In the genomic region with DNA sequence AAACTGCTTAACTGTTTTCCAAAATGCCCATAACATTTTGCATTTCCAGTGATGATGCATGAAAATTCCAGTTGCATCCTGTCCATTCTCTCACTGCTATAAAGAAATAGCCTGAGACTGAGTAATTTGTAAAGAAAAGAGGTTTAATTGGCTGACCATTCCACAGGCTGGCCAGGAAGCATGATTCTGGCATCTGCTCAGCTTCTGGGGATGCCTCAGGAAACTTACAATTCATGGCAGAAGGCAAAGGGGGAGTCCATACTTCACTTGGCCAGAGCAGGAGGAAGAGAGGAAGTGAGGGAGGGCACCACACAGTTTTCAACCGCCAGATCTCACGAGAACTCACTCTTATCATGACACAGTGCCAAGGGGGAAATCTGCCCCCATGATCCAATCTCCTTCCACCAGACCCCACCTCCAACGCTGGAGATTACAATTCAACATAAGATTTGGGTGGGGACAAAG, we compare ENCODE assay signal across 8 cellular contexts. TPM values are rescaled to one million over a fixed set of nuclear protein-coding genes. Genes with fewer than 3 reads are reported as not detected.
DNase-seq lines count a peak whose midpoint lies in the region; ATAC-seq and TF ChIP-seq lines count a peak whose summit lies in the region.

No MANE protein-coding gene starts in this region.

- in situ Hi-C loops in ACHN (cut with HindIII; ENCODE audit: low pct_ligation_motif_present, low pct_unique_long_range_greater_than_20kb, low sequenced_read_pairs), result no loop called here

- peaks cover 51 to 63% (median 56%) of the 10 kb centered on the region in 3 donors for H3K4me1 Mint-ChIP-seq in IgD-negative memory B cell
- H3K4me1 Mint-ChIP-seq in activated T-helper 2 cell treated with anti-CD3 and anti-CD28 coated beads, Interferon-gamma antibody, Interleukin-2, Interleukin-4, amounts not matched to agents 10 μg/mL and 5 μg/mL and 100 μg/mL, durations not matched to agents 14 hours and 24 hours and 36 hours (ENCODE audit: low read depth), result peaks cover 55% of the 10 kb centered on the region
- H3K4me1 Mint-ChIP-seq in type B pancreatic cell (ENCODE audit: unreplicated experiment), result peaks cover 12% of the 10 kb centered on the region

- DNase-seq in ACHN, result peak; percentile 10
- DNase-seq in activated T-helper 2 cell treated with anti-CD3 and anti-CD28 coated beads, Interferon-gamma antibody, Interleukin-2, Interleukin-4, amounts not matched to agents 10 μg/mL and 5 μg/mL and 100 μg/mL, durations not matched to agents 14 hours and 24 hours and 36 hours (ENCODE audit: low spot score), result peak; percentile 62
- DNase-seq in kidney glomerular epithelial cell (lab: John Stamatoyannopoulos, UW), result peak; percentile 18
- no peak for DNase-seq in type B pancreatic cell (ENCODE audit: extremely low spot score, unreplicated experiment)
- DNase-seq in NCI-H1930 (lab: John Stamatoyannopoulos, UW), result no peak
- DNase-seq in globus pallidus (ENCODE audit: low spot score), result no peak

- TF ChIP-seq CTCF in type B pancreatic cell (conservative IDR thresholded peaks at IDR 0.05), result no peak

- intact Hi-C loops in activated T-helper 2 cell treated with anti-CD3 and anti-CD28 coated beads, Interferon-gamma antibody, Interleukin-2, Interleukin-4, amounts not matched to agents 10 μg/mL and 5 μg/mL and 100 μg/mL, durations not matched to agents 14 hours and 24 hours and 36 hours (cut with micrococcal nuclease), result loop anchor here (2.0 to 5.0 kb wide), 4 partner anchors 36 to 286 kb away; partner anchors contain the start of gene CLECL1

- peak overlapping the region; percentile 86 to 99 (median 99) for H3K27ac Mint-ChIP-seq in IgD-negative memory B cell
- H3K27ac Mint-ChIP-seq in activated T-helper 2 cell treated with anti-CD3 and anti-CD28 coated beads, Interferon-gamma antibody, Interleukin-2, Interleukin-4, amounts not matched to agents 10 μg/mL and 5 μg/mL and 100 μg/mL, durations not matched to agents 14 hours and 24 hours and 36 hours, result peak overlapping the region; percentile 96
- H3K27ac Mint-ChIP-seq in type B pancreatic cell, result no peak overlapping the region

- H3K36me3 Mint-ChIP-seq in IgD-negative memory B cell (peaks cover 12% of the 10 kb centered on the region), type B pancreatic cell (peaks cover 47% of the 10 kb centered on the region)
- H3K36me3 Mint-ChIP-seq in activated T-helper 2 cell treated with anti-CD3 and anti-CD28 coated beads, Interferon-gamma antibody, Interleukin-2, Interleukin-4, amounts not matched to agents 10 μg/mL and 5 μg/mL and 100 μg/mL, durations not matched to agents 14 hours and 24 hours and 36 hours (ENCODE audit: low read depth), result peaks cover 72% of the 10 kb centered on the region

- H3K4me3 Mint-ChIP-seq in IgD-negative memory B cell (peak overlapping the region; percentile 69 to 99 (median 82)), type B pancreatic cell (peak overlapping the region; percentile 50)
- H3K4me3 Mint-ChIP-seq in activated T-helper 2 cell treated with anti-CD3 and anti-CD28 coated beads, Interferon-gamma antibody, Interleukin-2, Interleukin-4, amounts not matched to agents 10 μg/mL and 5 μg/mL and 100 μg/mL, durations not matched to agents 14 hours and 24 hours and 36 hours (ENCODE audit: low read depth), result peak overlapping the region; percentile 94

- H3K27me3 Mint-ChIP-seq in IgD-negative memory B cell (no peaks in the 10 kb centered on the region), type B pancreatic cell (no peaks in the 10 kb centered on the region)
- no peaks in the 10 kb centered on the region for H3K27me3 Mint-ChIP-seq in activated T-helper 2 cell treated with anti-CD3 and anti-CD28 coated beads, Interferon-gamma antibody, Interleukin-2, Interleukin-4, amounts not matched to agents 10 μg/mL and 5 μg/mL and 100 μg/mL, durations not matched to agents 14 hours and 24 hours and 36 hours (ENCODE audit: low read depth)

- no peak for ATAC-seq in HG03354 (IDR thresholded peaks at IDR 0.05; ENCODE audit: poor library complexity, severe bottlenecking, unreplicated experiment)

- H3K9me3 Mint-ChIP-seq in IgD-negative memory B cell (no peaks in the 10 kb centered on the region), type B pancreatic cell (no peaks in the 10 kb centered on the region)
- H3K9me3 Mint-ChIP-seq in activated T-helper 2 cell treated with anti-CD3 and anti-CD28 coated beads, Interferon-gamma antibody, Interleukin-2, Interleukin-4, amounts not matched to agents 10 μg/mL and 5 μg/mL and 100 μg/mL, durations not matched to agents 14 hours and 24 hours and 36 hours, result no peaks in the 10 kb centered on the region

RNA-seq across cellular contexts. Expression of gene CLEC2D, which starts 18.2 kb away (rescaled TPM):
- 102 TPM for polyA plus RNA-seq in IgD-negative memory B cell
- 350 and 351 TPM in 2 replicates for total RNA-seq in activated T-helper 2 cell treated with anti-CD3 and anti-CD28 coated beads, Interferon-gamma antibody, Interleukin-2, Interleukin-4, amounts not matched to agents 10 μg/mL and 5 μg/mL and 100 μg/mL, durations not matched to agents 14 hours and 24 hours and 36 hours
- total RNA-seq in type B pancreatic cell (ENCODE audit: low replicate concordance), result 9.2 and 10.3 TPM in 2 replicates

RNA-seq across cellular contexts. Expression of gene KLRB1, which starts 43.6 kb away (rescaled TPM):
- polyA plus RNA-seq in IgD-negative memory B cell, result 5.7 TPM
- 0.32 TPM in 1 of 2 replicates, not detected in the other for total RNA-seq in activated T-helper 2 cell treated with anti-CD3 and anti-CD28 coated beads, Interferon-gamma antibody, Interleukin-2, Interleukin-4, amounts not matched to agents 10 μg/mL and 5 μg/mL and 100 μg/mL, durations not matched to agents 14 hours and 24 hours and 36 hours
- total RNA-seq in type B pancreatic cell (ENCODE audit: low replicate concordance), result not detected in 2 replicates

Comparison
In these comparisons a context has a peak if more than half of its experiments do, and no peak if none do; other contexts are left out.
1. DNase-seq: peak in ACHN (single experiment), activated T-helper 2 cell treated with anti-CD3 and anti-CD28 coated beads, Interferon-gamma antibody, Interleukin-2, Interleukin-4, amounts not matched to agents 10 μg/mL and 5 μg/mL and 100 μg/mL, durations not matched to agents 14 hours and 24 hours and 36 hours (single experiment) and kidney glomerular epithelial cell (single experiment); none in type B pancreatic cell (single experiment), NCI-H1930 (0 of 2) and globus pallidus (single experiment).
2. RNA of gene CLEC2D, which starts 18.2 kb away (total RNA-seq): 350 to 351 TPM in activated T-helper 2 cell treated with anti-CD3 and anti-CD28 coated beads, Interferon-gamma antibody, Interleukin-2, Interleukin-4, amounts not matched to agents 10 μg/mL and 5 μg/mL and 100 μg/mL, durations not matched to agents 14 hours and 24 hours and 36 hours; 9.2 to 10.3 TPM in type B pancreatic cell; every median in the first group is over 10 times any median in the second.
3. Peak in every context shown above with its lines, with median percentiles within 50 percentile points of each other: H3K4me3 Mint-ChIP-seq.